In genomic region chr2:55283083-55283482, GRCh38 we compare ENCODE assay signal across 10 cellular contexts. TPM values are rescaled to one million over a fixed set of nuclear protein-coding genes. Genes with fewer than 3 reads are reported as not detected.
DNase-seq lines count a peak whose midpoint lies in the region; ATAC-seq and TF ChIP-seq lines count a peak whose summit lies in the region.
"Had no signal": no experiment of that assay in that cellular context is flagged by ENCODE, and none has a peak within 500 bp of the region (broad histone marks: within the 10 kb centered on the region; RNA-seq: fewer than 3 reads in every experiment).

No MANE protein-coding gene starts in this region.

- no peaks in the 10 kb centered on the region for H3K27me3 Mint-ChIP-seq in Caco-2 (ENCODE audit: insufficient read depth, unreplicated experiment)
- H3K27me3 Mint-ChIP-seq in central memory CD8-positive, alpha-beta T cell, result no peaks in the 10 kb centered on the region

- H3K9ac ChIP-seq in parathyroid adenoma, result no peak overlapping the region

- no peak overlapping the region for H3K4me2 ChIP-seq in parathyroid adenoma (ENCODE audit: low read length)

- peaks cover 3% of the 10 kb centered on the region for H3K79me2 ChIP-seq in parathyroid adenoma

- no peaks in the 10 kb centered on the region for H3K9me3 Mint-ChIP-seq in Caco-2 (ENCODE audit: unreplicated experiment)
- H3K9me3 Mint-ChIP-seq in central memory CD8-positive, alpha-beta T cell, result no peaks in the 10 kb centered on the region

- no peaks in the 10 kb centered on the region for H3K36me3 ChIP-seq in Caco-2 (ENCODE audit: control insufficient read depth, insufficient read depth, low read length)
- H3K36me3 ChIP-seq in MG63, result peaks cover 2% of the 10 kb centered on the region; the same call in 1 of the 2 replicates
- no peaks in the 10 kb centered on the region for H3K36me3 ChIP-seq in parathyroid adenoma (ENCODE audit: control insufficient read depth, insufficient read depth, low read length)
- no peaks in the 10 kb centered on the region for H3K36me3 ChIP-seq in aorta (ENCODE audit: control insufficient read depth in 1 of 2, insufficient read depth in 2 of 2, low read length in 1 of 2)
- no peaks in the 10 kb centered on the region for H3K36me3 ChIP-seq in prostate gland

- H3K27ac Mint-ChIP-seq in Caco-2 (ENCODE audit: unreplicated experiment), result no peak overlapping the region
- H3K27ac Mint-ChIP-seq in central memory CD8-positive, alpha-beta T cell (ENCODE audit: low read depth), result peak overlapping the region; percentile 95

- no peaks in the 10 kb centered on the region for H3K9me3 ChIP-seq in Caco-2
- no peaks in the 10 kb centered on the region for H3K9me3 ChIP-seq in MG63
- no peaks in the 10 kb centered on the region for H3K9me3 ChIP-seq in parathyroid adenoma (ENCODE audit: control insufficient read depth, low read length)
- no peaks in the 10 kb centered on the region for H3K9me3 ChIP-seq in aorta (ENCODE audit: control insufficient read depth, low read length)
- no peaks in the 10 kb centered on the region for H3K9me3 ChIP-seq in prostate gland

- H3K4me1 ChIP-seq in Caco-2 (peaks cover 9% of the 10 kb centered on the region), parathyroid adenoma (no peaks in the 10 kb centered on the region), aorta (ENCODE audit: control insufficient read depth in 1 of 2, insufficient read depth in 2 of 2, low read length in 2 of 2) (no peaks in the 10 kb centered on the region), prostate gland (replicated peaks) (no peaks in the 10 kb centered on the region)

- DNase-seq in Caco-2, result peak in 1 of 2 experiments; percentile 20
- DNase-seq in MG63, result no peak
- no peak for DNase-seq in central memory CD8-positive, alpha-beta T cell (ENCODE audit: low spot score in 2 of 2)
- DNase-seq in aorta, result no peak
- DNase-seq in activated effector memory CD4-positive, alpha-beta T cell treated with anti-CD3 and anti-CD28 coated beads, Interleukin-2, amount 50 U/mL, for 16 hours, result no peak
- DNase-seq in prostate gland (ENCODE audit: low spot score), result no peak
- no peak for DNase-seq in SHP77 treated with DMSO at 0.1 percent for 48 hours (lab: John Stamatoyannopoulos, UW)
- DNase-seq: activated naive CD4-positive, alpha-beta T cell; NCI-H748 treated with DMSO at 0.1 percent for 48 hours had no signal

- H3K4me3 ChIP-seq in Caco-2 (ENCODE audit: low read depth, low read length) (peak overlapping the region; percentile 80), MG63 (peak overlapping the region; percentile 53; the same call in 1 of the 2 replicates), parathyroid adenoma (ENCODE audit: low read depth, low read length) (no peak overlapping the region), aorta (ENCODE audit: low read length in 2 of 2) (peak overlapping the region in 1 of 2 donors; percentile 43), prostate gland (peak overlapping the region in 1 of 2 donors; percentile 69)

- peak overlapping the region; percentile 99 for H2AFZ ChIP-seq in parathyroid adenoma

- H3K4me3 Mint-ChIP-seq in Caco-2 (ENCODE audit: unreplicated experiment), result peak overlapping the region; percentile 86
- peak overlapping the region; percentile 89 for H3K4me3 Mint-ChIP-seq in central memory CD8-positive, alpha-beta T cell

- ATAC-seq in central memory CD8-positive, alpha-beta T cell (replicated peaks; ENCODE audit: extremely low read depth, poor library complexity, severe bottlenecking), result no peak
- ATAC-seq in aorta (ENCODE audit: low FRiP score), result no peak

- no peak for TF ChIP-seq POLR2A in prostate gland (IDR thresholded peaks at IDR 0.05)

- TF ChIP-seq CTCF in Caco-2 (IDR thresholded peaks at IDR 0.05; ENCODE audit: insufficient read depth in 1 of 2, low read depth in 1 of 2, low read length in 1 of 2, severe bottlenecking in 1 of 2, unreplicated experiment in 1 of 2), result no peak
- no peak for TF ChIP-seq CTCF in parathyroid adenoma (IDR thresholded peaks at IDR 0.05)
- no peak for TF ChIP-seq CTCF in prostate gland (IDR thresholded peaks at IDR 0.05)

- peaks cover 18% of the 10 kb centered on the region for H3K36me3 Mint-ChIP-seq in Caco-2 (ENCODE audit: insufficient read depth, unreplicated experiment)
- peaks cover 9% of the 10 kb centered on the region for H3K36me3 Mint-ChIP-seq in central memory CD8-positive, alpha-beta T cell (ENCODE audit: insufficient read depth)

- WGBS in aorta, 2 donors, result 94 to 96% methylated on average over 12 of the region's 12 CpGs
- 97% methylated on average over 12 of the region's 12 CpGs for WGBS in prostate gland

- H3K4me1 Mint-ChIP-seq in Caco-2 (ENCODE audit: low read depth, unreplicated experiment), result peaks cover 7% of the 10 kb centered on the region
- peaks cover 9% of the 10 kb centered on the region for H3K4me1 Mint-ChIP-seq in central memory CD8-positive, alpha-beta T cell

- H3K27ac ChIP-seq in parathyroid adenoma (peak overlapping the region; percentile 90), aorta (ENCODE audit: low read depth in 1 of 2, low read length in 2 of 2) (no peak overlapping the region), prostate gland (no peak overlapping the region)

- POLR2A ChIA-PET in Caco-2 (lab: Charles Lee), result no interaction called here

- CTCF ChIA-PET in Caco-2 (lab: Charles Lee), result no interaction called here

- BruUV-seq in Caco-2 (replicated peaks; lab: Mats Ljungman, UMichigan), result no TSS peak

- intact Hi-C loops in Caco-2 (cut with micrococcal nuclease; ENCODE audit: unreplicated experiment), result loop anchor here (5.0 kb wide), 3 partner anchors 51 to 149 kb away; partner anchors contain the start of genes CCDC88A, CLHC1 and RPS27A
- intact Hi-C loops in aorta (cut with DNase I), result loop anchor here (5.0 kb wide), 1 partner anchor 134 kb away; the partner anchor contains the start of gene CCDC88A (in 2 of the 2)
- intact Hi-C loops in prostate gland (cut with DNase I), result loop anchor here (2.0 to 5.0 kb wide), 2 partner anchors 134 to 236 kb away; partner anchors contain the start of genes CCDC88A and CFAP36

- H3K27me3 ChIP-seq in Caco-2 (replicated peaks; ENCODE audit: control insufficient read depth, insufficient read depth, low read length) (no peaks in the 10 kb centered on the region), MG63 (no peaks in the 10 kb centered on the region), parathyroid adenoma (ENCODE audit: control insufficient read depth, insufficient read depth, low read length) (no peaks in the 10 kb centered on the region), aorta (ENCODE audit: control insufficient read depth in 1 of 2, insufficient read depth in 2 of 2, low read length in 1 of 2) (no peaks in the 10 kb centered on the region), prostate gland (replicated peaks; ENCODE audit: insufficient read depth) (no peaks in the 10 kb centered on the region)

RNA-seq across cellular contexts. Expression of gene MTIF2, which starts 14.1 kb away (rescaled TPM):
- total RNA-seq in Caco-2 (2022) (37.6 and 42.7 TPM in 2 replicates), aorta (10 to 100 TPM; 13.0 to 18.5 TPM), prostate gland (10 to 100 TPM; 23.9 to 25.7 TPM)
- total RNA-seq in MG63 (2014; rRNA removed; shearing (Covaris generic); ENCODE audit: low replicate concordance), result 40.6 and 93.7 TPM in 2 replicates
- polyA plus RNA-seq in aorta, result 10 to 100 TPM; 16.9 to 27.8 TPM

RNA-seq across cellular contexts. Expression of gene RPS27A, which starts 50.6 kb away (rescaled TPM):
- total RNA-seq in Caco-2 (2022) (1,305 and 1,418 TPM in 2 replicates), aorta (100 to 1,000 TPM; 752 to 754 TPM), prostate gland (1,000 to 10,000 TPM in 1 of 2 donors, 100 to 1,000 TPM in 1; 665 to 1,633 TPM)
- 1,753 and 2,210 TPM in 2 replicates for total RNA-seq in MG63 (2014; rRNA removed; shearing (Covaris generic); ENCODE audit: low replicate concordance)
- 1,000 to 10,000 TPM; 2,840 to 6,488 TPM for polyA plus RNA-seq in aorta

RNA-seq across cellular contexts. Expression of gene CLHC1, which starts 51.0 kb away (rescaled TPM):
- 12.6 and 13.4 TPM in 2 replicates for total RNA-seq in Caco-2 (2022)
- total RNA-seq in MG63 (2014; rRNA removed; shearing (Covaris generic); ENCODE audit: low replicate concordance), result 2.3 and 3.2 TPM in 2 replicates
- total RNA-seq in aorta, result 10 to 100 TPM in 1 of 2 donors, 1 to 10 TPM in 1; 9.3 to 13.9 TPM
- polyA plus RNA-seq in aorta, result 10 to 100 TPM in 1 of 2 donors, 1 to 10 TPM in 1; 3.3 to 17.7 TPM
- total RNA-seq in prostate gland, result 10 to 100 TPM in 1 of 2 donors, 1 to 10 TPM in 1; 5.4 to 15.7 TPM
